ENCODE assay signal across 16 cellular contexts in the genomic region with DNA sequence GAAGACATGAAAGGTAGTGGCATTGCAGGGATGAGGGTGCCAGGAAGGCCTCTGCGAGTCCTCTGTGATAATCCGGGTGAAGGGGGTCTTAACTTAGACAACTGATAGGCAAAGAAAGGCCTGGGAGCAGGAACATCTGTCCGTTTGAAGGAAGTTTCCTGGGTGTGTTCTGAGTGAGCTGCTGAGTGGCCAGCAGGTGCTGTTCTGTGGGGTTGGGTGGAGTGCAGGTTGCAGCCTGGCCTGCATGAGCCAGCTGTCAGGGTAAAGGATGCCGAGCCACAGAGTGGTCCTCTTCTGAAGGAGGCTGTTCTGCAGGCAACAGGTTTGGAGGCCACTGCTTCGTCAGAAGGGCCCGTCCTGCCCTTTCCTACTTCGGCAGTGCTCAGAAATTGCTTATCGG.
DNase-seq lines count a peak whose midpoint lies in the region; ATAC-seq, FAIRE-seq and TF ChIP-seq lines count a peak whose summit lies in the region.
"Had no signal": no experiment of that assay in that cellular context is flagged by ENCODE, and none has a peak within 500 bp of the region (broad histone marks: within the 10 kb centered on the region; RNA-seq: fewer than 3 reads in every experiment).

No MANE protein-coding gene starts in this region.

- H3K27ac Mint-ChIP-seq in endodermal cell: peak overlapping the region; percentile 22
- H3K27ac Mint-ChIP-seq: activated naive CD4-positive, alpha-beta T cell treated with anti-CD3 and anti-CD28 coated beads for 36 hours; CD8-positive, alpha-beta T cell; stimulated activated naive CD8-positive, alpha-beta T cell treated with anti-CD3 and anti-CD28 coated beads, Interleukin-15, Interleukin-2, amounts not matched to agents 100 ng/mL and 50 ng/mL, for 24 hours had no signal

- ATAC-seq in HepG2 (0 out of 3 replicates have a peak, but pooled peaks have one; percentile 35), right lobe of liver (no peak), GM21526 (IDR thresholded peaks at IDR 0.05; ENCODE audit: low FRiP score, unreplicated experiment) (no peak), HG03432 (IDR thresholded peaks at IDR 0.05; ENCODE audit: unreplicated experiment) (no peak)
- ATAC-seq: CD8-positive, alpha-beta T cell had no signal

- no peaks in the 10 kb centered on the region for H3K79me2 ChIP-seq in HepG2 (ENCODE audit: insufficient read depth, low read length)

- H2AFZ ChIP-seq in HepG2 (ENCODE audit: low read length): no peak overlapping the region

- no peak overlapping the region for H3K4me3 Mint-ChIP-seq in endodermal cell
- H3K4me3 Mint-ChIP-seq: activated naive CD4-positive, alpha-beta T cell treated with anti-CD3 and anti-CD28 coated beads for 36 hours; brain; CD8-positive, alpha-beta T cell; stimulated activated naive CD8-positive, alpha-beta T cell treated with anti-CD3 and anti-CD28 coated beads, Interleukin-15, Interleukin-2, amounts not matched to agents 100 ng/mL and 50 ng/mL, for 24 hours had no signal

- H4K20me1 ChIP-seq in HepG2 (ENCODE audit: insufficient read depth, low read length): no peaks in the 10 kb centered on the region

- CTCF ChIA-PET in HepG2 (lab: Yijun Ruan, JAX; ENCODE audit: low intra/inter-chr PET ratio, low total read pairs): no interaction called here

- in situ Hi-C loops in HepG2 (cut with HindIII; ENCODE audit: extremely low pct_ligation_motif_present, low pct_unique_long_range_greater_than_20kb): no loop called here

- intact Hi-C loops in HepG2 (cut with micrococcal nuclease; ENCODE audit: unreplicated experiment) (no loop called here), right lobe of liver (cut with DNase I) (no loop called here)

- H3K4me1 ChIP-seq in HepG2 (ENCODE audit: insufficient read depth, low read length): no peaks in the 10 kb centered on the region
- no peaks in the 10 kb centered on the region for H3K4me1 ChIP-seq in right lobe of liver
- peaks cover 24% of the 10 kb centered on the region for H3K4me1 ChIP-seq in endodermal cell (ENCODE audit: control insufficient read depth, insufficient read depth, low read length)

- DNase-seq in DMS53 (lab: John Stamatoyannopoulos, UW): peak; percentile 55
- no peak for DNase-seq in DMS53 treated with DMSO at 0.1 percent for 48 hours (lab: John Stamatoyannopoulos, UW; ENCODE audit: unreplicated experiment)
- DNase-seq in HepG2 (ENCODE audit: low spot score): no peak
- no peak for DNase-seq in right lobe of liver
- no peak for DNase-seq in endodermal cell
- no peak for DNase-seq in 8988T
- DNase-seq: CD8-positive, alpha-beta T cell; Kasumi-1; left ventricle myocardium inferior; NCI-H69 had no signal

- H3K4me3 ChIP-seq in HepG2 (replicated peaks in 1 of 3; ENCODE audit: insufficient read depth in 1 of 3, low read depth in 2 of 3, low read length in 3 of 3): no peak overlapping the region
- no peak overlapping the region for H3K4me3 ChIP-seq in right lobe of liver
- no peak overlapping the region for H3K4me3 ChIP-seq in endodermal cell (ENCODE audit: low read length)
- H3K4me3 ChIP-seq: left ventricle myocardium inferior had no signal

- no peak for TF ChIP-seq CTCF in HepG2 (CRISPR knock-in tag; IDR thresholded peaks at IDR 0.05)
- TF ChIP-seq CTCF in right lobe of liver (IDR thresholded peaks at IDR 0.05): no peak
- TF ChIP-seq CTCF in endodermal cell (conservative IDR thresholded peaks at IDR 0.05): no peak

- H3K27ac ChIP-seq in HepG2 (ENCODE audit: extremely low read length, insufficient read depth, low read length) (no peak overlapping the region), right lobe of liver (no peak overlapping the region), endodermal cell (ENCODE audit: low read depth, low read length) (no peak overlapping the region)
- H3K27ac ChIP-seq: left ventricle myocardium inferior had no signal

- no TSS peak for BruUV-seq in HepG2 (replicated peaks; lab: Mats Ljungman, UMichigan)

- POLR2A ChIA-PET in HepG2 (lab: Yijun Ruan, JAX): no interaction called here

- peaks cover 1 to 22% of the 10 kb centered on the region in 2 experiments; a peak in 3 of 5 replicates for H3K27me3 ChIP-seq in HepG2 (ENCODE audit: control insufficient read depth in 1 of 2, insufficient read depth in 2 of 2, low read length in 2 of 2)
- no peaks in the 10 kb centered on the region for H3K27me3 ChIP-seq in right lobe of liver
- H3K27me3 ChIP-seq in endodermal cell (ENCODE audit: control insufficient read depth, insufficient read depth, low read length, poor library complexity, severe bottlenecking): no peaks in the 10 kb centered on the region

- no peak for TF ChIP-seq POLR2A in HepG2 (IDR thresholded peaks at IDR 0.05; ENCODE audit: insufficient read depth in 1 of 2, low read depth in 2 of 2, low read length in 2 of 2)
- TF ChIP-seq POLR2A in right lobe of liver (IDR thresholded peaks at IDR 0.05): no peak

- peaks cover 8% of the 10 kb centered on the region for H3K36me3 Mint-ChIP-seq in endodermal cell (ENCODE audit: low read depth)

- no peak for TF ChIP-seq RAD21 in HepG2 (CRISPR knock-in tag; IDR thresholded peaks at IDR 0.05)

- no peaks in the 10 kb centered on the region for H3K27me3 Mint-ChIP-seq in endodermal cell (ENCODE audit: insufficient read depth)
- H3K27me3 Mint-ChIP-seq: stimulated activated naive CD8-positive, alpha-beta T cell treated with anti-CD3 and anti-CD28 coated beads, Interleukin-15, Interleukin-2, amounts not matched to agents 100 ng/mL and 50 ng/mL, for 24 hours had no signal

- no peaks in the 10 kb centered on the region for H3K9me3 ChIP-seq in HepG2 (ENCODE audit: low read length)
- H3K9me3 ChIP-seq in right lobe of liver: no peaks in the 10 kb centered on the region
- no peaks in the 10 kb centered on the region for H3K9me3 ChIP-seq in endodermal cell (ENCODE audit: control insufficient read depth, low read length)
- H3K9me3 ChIP-seq: left ventricle myocardium inferior had no signal

- H3K9me3 Mint-ChIP-seq in endodermal cell: peaks cover 3% of the 10 kb centered on the region
- H3K9me3 Mint-ChIP-seq: activated naive CD4-positive, alpha-beta T cell treated with anti-CD3 and anti-CD28 coated beads for 36 hours; CD8-positive, alpha-beta T cell; stimulated activated naive CD8-positive, alpha-beta T cell treated with anti-CD3 and anti-CD28 coated beads, Interleukin-15, Interleukin-2, amounts not matched to agents 100 ng/mL and 50 ng/mL, for 24 hours had no signal

- H3K36me3 ChIP-seq in HepG2 (replicated peaks in 1 of 2; ENCODE audit: control insufficient read depth in 1 of 2, insufficient read depth in 2 of 2, low read length in 2 of 2) (no peaks in the 10 kb centered on the region), right lobe of liver (no peaks in the 10 kb centered on the region), endodermal cell (ENCODE audit: control insufficient read depth, insufficient read depth, low read length) (no peaks in the 10 kb centered on the region)
- H3K36me3 ChIP-seq: left ventricle myocardium inferior had no signal

- TF ChIP-seq EP300 in HepG2 (IDR thresholded peaks at IDR 0.05; ENCODE audit: low read depth in 2 of 2, low read length in 2 of 2) (no peak), HepG2 (CRISPR knock-in tag; IDR thresholded peaks at IDR 0.05; ENCODE audit: borderline replicate concordance) (no peak)

- H3K4me2 ChIP-seq in HepG2 (ENCODE audit: low read depth, low read length): no peak overlapping the region

- H3K9ac ChIP-seq in HepG2 (ENCODE audit: insufficient read depth, low read depth, low read length): no peak overlapping the region
- H3K9ac ChIP-seq in endodermal cell (ENCODE audit: extremely low read depth, low read length, poor library complexity, severe bottlenecking): no peak overlapping the region

- FAIRE-seq in HepG2 (lab: Jason Lieb, UNC): no peak
- FAIRE-seq: H1 had no signal

- 19% methylated on average over 7 of the region's 8 CpGs for WGBS in HepG2 (ENCODE audit: low lambda C conversion rate)
- WGBS in right lobe of liver (ENCODE audit: insufficient coverage, low coverage, low lambda C conversion rate, missing lambda C conversion rate): 76% methylated on average over 4 of the region's 8 CpGs
- 92% methylated on average over 7 to 8 of the region's 8 CpGs for WGBS in endodermal cell (ENCODE audit: insufficient coverage in 1 of 2, insufficient read length in 1 of 2), 2 experiments

- peaks cover 40% of the 10 kb centered on the region for H3K4me1 Mint-ChIP-seq in endodermal cell

TF ChIP-seq in HepG2, 621 proteins besides CTCF, POLR2A, EP300 and RAD21:
- TF ChIP-seq RCOR2 (CRISPR knock-in tag; IDR thresholded peaks at IDR 0.05) (no peak), ZNF460 (CRISPR knock-in tag; IDR thresholded peaks at IDR 0.05; ENCODE audit: borderline replicate concordance) (no peak), ZNF780A (CRISPR knock-in tag; IDR thresholded peaks at IDR 0.05) (no peak), LCORL (IDR thresholded peaks at IDR 0.05) (no peak), LCORL (CRISPR knock-in tag; IDR thresholded peaks at IDR 0.05) (no peak), PHF21A (CRISPR knock-in tag; IDR thresholded peaks at IDR 0.05) (no peak), SIX1 (CRISPR knock-in tag; IDR thresholded peaks at IDR 0.05; ENCODE audit: borderline replicate concordance) (no peak)
- TF ChIP-seq, protein P1, sequence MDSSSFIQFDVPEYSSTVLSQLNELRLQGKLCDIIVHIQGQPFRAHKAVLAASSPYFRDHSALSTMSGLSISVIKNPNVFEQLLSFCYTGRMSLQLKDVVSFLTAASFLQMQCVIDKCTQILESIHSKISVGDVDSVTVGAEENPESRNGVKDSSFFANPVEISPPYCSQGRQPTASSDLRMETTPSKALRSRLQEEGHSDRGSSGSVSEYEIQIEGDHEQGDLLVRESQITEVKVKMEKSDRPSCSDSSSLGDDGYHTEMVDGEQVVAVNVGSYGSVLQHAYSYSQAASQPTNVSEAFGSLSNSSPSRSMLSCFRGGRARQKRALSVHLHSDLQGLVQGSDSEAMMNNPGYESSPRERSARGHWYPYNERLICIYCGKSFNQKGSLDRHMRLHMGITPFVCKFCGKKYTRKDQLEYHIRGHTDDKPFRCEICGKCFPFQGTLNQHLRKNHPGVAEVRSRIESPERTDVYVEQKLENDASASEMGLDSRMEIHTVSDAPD (CRISPR knock-in tag; IDR thresholded peaks at IDR 0.05): no peak
